Comparison of ENCODE assay signal across 10 cellular contexts in genomic region chr5:100840769-100841168, GRCh38.
DNase-seq lines count a peak whose midpoint lies in the region; ATAC-seq, FAIRE-seq and TF ChIP-seq lines count a peak whose summit lies in the region.
"Had no signal": no experiment of that assay in that cellular context is flagged by ENCODE, and none has a peak within 500 bp of the region (broad histone marks: within the 10 kb centered on the region; RNA-seq: fewer than 3 reads in every experiment).

No MANE protein-coding gene starts in this region.

- no peak overlapping the region for H3K18ac ChIP-seq in mesendoderm (ENCODE audit: low read length)

- H3K9ac ChIP-seq in mesendoderm (ENCODE audit: low read length) (no peak overlapping the region), kidney (ENCODE audit: low read length in 2 of 2) (no peak overlapping the region)

- peak overlapping the region; percentile 69 for H3K4me2 ChIP-seq in OCI-LY7 (ENCODE audit: low read length)
- no peak overlapping the region for H3K4me2 ChIP-seq in mesendoderm (ENCODE audit: low read length)
- H3K4me2 ChIP-seq in PC-9 = no peak overlapping the region; the same call in 1 of the 2 replicates

- CTCF ChIA-PET in OCI-LY7 (lab: Charles Lee; ENCODE audit: unreplicated experiment) (interaction anchor here (2.2 kb wide), 1 partner anchor 11 kb away, joined by 5 read pairs; no protein-coding TSS in a partner anchor), PC-9 (lab: Charles Lee) (no interaction called here)

- POLR2A ChIA-PET in OCI-LY7 (lab: Charles Lee) (interaction anchor here (0.7 to 8.1 kb wide), 12 partner anchors 11 to 68 kb away, joined by 3 to 59 read pairs (median 14); partner anchors contain the start of gene ST8SIA4), PC-9 (lab: Charles Lee; ENCODE audit: unreplicated experiment) (no interaction called here)

- H3K9me2 ChIP-seq in OCI-LY7 (ENCODE audit: insufficient read depth, low read length) = no peaks in the 10 kb centered on the region
- H3K9me2 ChIP-seq in PC-9 (ENCODE audit: insufficient read depth) = no peaks in the 10 kb centered on the region; the same call in 1 of the 2 replicates

- no peak overlapping the region for H2BK15ac ChIP-seq in mesendoderm (replicated peaks; ENCODE audit: low read depth)

- H3K79me1 ChIP-seq in mesendoderm (ENCODE audit: low read length) = no peaks in the 10 kb centered on the region

- H2BK120ac ChIP-seq in mesendoderm (ENCODE audit: low read depth, low read length) = no peak overlapping the region

- peaks cover 5% of the 10 kb centered on the region; the same call in 1 of the 2 replicates for H3K9me3 ChIP-seq in OCI-LY7 (ENCODE audit: low read length)
- no peaks in the 10 kb centered on the region for H3K9me3 ChIP-seq in kidney (ENCODE audit: control insufficient read depth in 1 of 2, low read length in 2 of 2)
- H3K9me3 ChIP-seq in PC-9 (ENCODE audit: insufficient read depth, low read depth) = peaks cover 7% of the 10 kb centered on the region; the same call in 1 of the 2 replicates

- ATAC-seq in GM18517 (IDR thresholded peaks at IDR 0.05; ENCODE audit: unreplicated experiment) = peak; percentile 42
- peak; percentile 37 for ATAC-seq in GM21737 (IDR thresholded peaks at IDR 0.05; ENCODE audit: unreplicated experiment)

- DNase-seq in OCI-LY7 (ENCODE audit: low spot score) (no peak), mesendoderm (peak; percentile 48), kidney (no peak), H4 (ENCODE audit: low spot score) (no peak), PC-9 (no peak), SKM-1 treated with dmso at 0.1 percent for 144 hours (lab: John Stamatoyannopoulos, UW; ENCODE audit: unreplicated experiment) (no peak)
- DNase-seq: caudate nucleus, NCI-H774 had no signal

- H2AFZ ChIP-seq in OCI-LY7 (ENCODE audit: low read length) (peak overlapping the region; percentile 67; the same call in 1 of the 2 replicates), PC-9 (no peak overlapping the region)

- no CpG with 5 or more reads among the region's 1 CpG for WGBS in mesendoderm (ENCODE audit: extremely low coverage, insufficient coverage, low lambda C conversion rate)

- no peaks in the 10 kb centered on the region for H3K27me3 ChIP-seq in mesendoderm (ENCODE audit: insufficient read depth, low read length, poor library complexity)
- H3K27me3 ChIP-seq in PC-9 (ENCODE audit: insufficient read depth, low read depth) = no peaks in the 10 kb centered on the region

- no peak overlapping the region for H2AK5ac ChIP-seq in mesendoderm (ENCODE audit: low read length)

- H3K36me3 ChIP-seq in OCI-LY7 (ENCODE audit: insufficient read depth, low read length) = peaks cover 16% of the 10 kb centered on the region
- H3K36me3 ChIP-seq in mesendoderm (ENCODE audit: control insufficient read depth, insufficient read depth, low read length) = no peaks in the 10 kb centered on the region
- H3K36me3 ChIP-seq in kidney (ENCODE audit: control insufficient read depth in 1 of 2, insufficient read depth in 2 of 2, low read length in 2 of 2) = no peaks in the 10 kb centered on the region
- no peaks in the 10 kb centered on the region for H3K36me3 ChIP-seq in PC-9 (ENCODE audit: low read depth)

- H3K79me2 ChIP-seq in OCI-LY7 (ENCODE audit: insufficient read depth, low read depth, low read length) (peaks cover 12% of the 10 kb centered on the region; the same call in 1 of the 2 replicates), mesendoderm (ENCODE audit: control insufficient read depth, insufficient read depth, low read length) (no peaks in the 10 kb centered on the region), PC-9 (ENCODE audit: low read depth) (no peaks in the 10 kb centered on the region)

- BruUV-seq in OCI-LY7 (replicated peaks; lab: Mats Ljungman, UMichigan) = no TSS peak
- no TSS peak for BruUV-seq in PC-9 (replicated peaks; lab: Mats Ljungman, UMichigan)

- no peak overlapping the region for H4K8ac ChIP-seq in mesendoderm (ENCODE audit: low read depth, low read length)

- no peaks in the 10 kb centered on the region for H3F3A ChIP-seq in PC-9 (ENCODE audit: insufficient read depth, low read depth)

- peaks cover 34% of the 10 kb centered on the region for H3K4me1 ChIP-seq in OCI-LY7 (ENCODE audit: insufficient read depth, low read length, poor library complexity, severe bottlenecking)
- peaks cover 3% of the 10 kb centered on the region for H3K4me1 ChIP-seq in mesendoderm (ENCODE audit: control insufficient read depth, low read depth, low read length)
- H3K4me1 ChIP-seq in kidney (ENCODE audit: control insufficient read depth in 1 of 2, insufficient read depth in 1 of 2, low read depth in 1 of 2, low read length in 2 of 2) = no peaks in the 10 kb centered on the region
- H3K4me1 ChIP-seq in PC-9 (replicated peaks; ENCODE audit: insufficient read depth) = peaks cover 10% of the 10 kb centered on the region

- no peak overlapping the region for H4K5ac ChIP-seq in mesendoderm (ENCODE audit: low read length)

- H3K4me3 ChIP-seq in OCI-LY7 (ENCODE audit: low read depth, low read length, poor library complexity, severe bottlenecking) (peak overlapping the region; percentile 53), mesendoderm (ENCODE audit: low read length) (no peak overlapping the region), kidney (ENCODE audit: low read length in 2 of 2) (no peak overlapping the region), PC-9 (no peak overlapping the region)

- no peaks in the 10 kb centered on the region for H4K20me1 ChIP-seq in OCI-LY7 (ENCODE audit: insufficient read depth, low read length)
- H4K20me1 ChIP-seq in PC-9 (ENCODE audit: insufficient read depth) = no peaks in the 10 kb centered on the region

- no peak overlapping the region for H3K23ac ChIP-seq in mesendoderm (ENCODE audit: low read length)

- no peak overlapping the region for H3K4ac ChIP-seq in mesendoderm (ENCODE audit: low read depth, low read length)

- H3K27ac ChIP-seq in OCI-LY7 (ENCODE audit: low read depth, low read length, poor library complexity, severe bottlenecking) (peak overlapping the region; percentile 45), mesendoderm (ENCODE audit: low read depth, low read length) (no peak overlapping the region), kidney (ENCODE audit: low read depth in 2 of 2, low read length in 2 of 2) (no peak overlapping the region), PC-9 (no peak overlapping the region)

- intact Hi-C loops in OCI-LY7 (cut with micrococcal nuclease; ENCODE audit: unreplicated experiment) (no loop called here), kidney (cut with DNase I) (no loop called here), PC-9 (cut with micrococcal nuclease; ENCODE audit: unreplicated experiment) (loop anchor here (2.0 kb wide), 1 partner anchor 62 kb away; the partner anchor contains the start of gene ST8SIA4)

- TF ChIP-seq CTCF in OCI-LY7 (conservative IDR thresholded peaks at IDR 0.05; ENCODE audit: low read length) = no peak
- TF ChIP-seq CTCF in kidney (IDR thresholded peaks at IDR 0.05; ENCODE audit: borderline replicate concordance, extremely low read depth, insufficient read depth) = no peak
- no peak for TF ChIP-seq CTCF in PC-9 (conservative IDR thresholded peaks at IDR 0.05)

- no peak overlapping the region for H2BK5ac ChIP-seq in mesendoderm (ENCODE audit: low read length)

- FAIRE-seq in kidney (lab: Jason Lieb, UNC) = no peak

- H3K56ac ChIP-seq in mesendoderm (ENCODE audit: low read length) = no peak overlapping the region
